8 cellular contexts compared by ENCODE assay signal in the genomic region with DNA sequence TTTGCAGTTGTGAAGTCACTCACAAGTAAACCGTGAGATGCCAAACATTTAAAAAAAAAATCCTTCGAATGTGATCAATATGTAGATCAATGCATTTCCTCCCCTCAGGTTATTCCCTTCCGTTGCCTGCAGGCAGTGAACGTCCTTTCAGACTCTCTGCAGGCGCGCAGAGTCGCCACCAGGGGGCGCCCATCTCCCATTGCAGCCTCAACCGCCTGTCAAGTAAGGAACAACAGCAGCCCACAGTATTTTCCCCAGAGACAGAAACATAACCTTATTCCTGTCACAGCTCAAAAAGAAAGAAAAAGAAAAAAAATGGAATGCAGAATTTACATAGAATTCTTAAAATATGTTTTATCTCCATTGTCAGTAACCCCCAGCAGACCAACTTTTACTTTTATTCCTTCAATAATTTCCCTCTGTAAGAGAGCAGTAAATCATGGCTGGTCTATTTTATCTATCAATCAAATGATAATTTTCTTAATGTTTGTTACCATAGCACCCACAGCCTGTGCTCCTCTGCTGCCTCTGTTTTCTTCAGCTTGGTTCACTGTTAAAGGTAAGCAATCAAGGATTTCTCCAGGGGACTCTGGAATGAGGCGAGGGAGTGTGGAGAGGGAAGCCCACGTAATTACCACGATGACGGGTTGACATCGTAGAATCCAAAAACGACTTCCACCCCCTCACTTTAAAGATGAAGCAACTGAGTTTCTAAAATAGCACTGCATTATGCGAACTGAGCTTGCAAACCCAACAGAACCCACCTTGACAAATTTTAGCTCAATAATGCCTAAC.
A peak's percentile ranks its signal among the peaks of the same experiment; 100 is the strongest.
DNase-seq lines count a peak whose midpoint lies in the region; ATAC-seq, FAIRE-seq and TF ChIP-seq lines count a peak whose summit lies in the region.

No MANE protein-coding gene starts in this region.

- peaks cover 5% of the 10 kb centered on the region for H3K27me3 Mint-ChIP-seq in CD8-positive, alpha-beta T cell (ENCODE audit: low read depth)
- H3K27me3 Mint-ChIP-seq in activated CD8-positive, alpha-beta T cell treated with anti-CD3 and anti-CD28 coated beads, Interleukin-2, amount 10 ng/mL, durations not matched to agents 7 days and 5 days (ENCODE audit: low read depth) = no peaks in the 10 kb centered on the region
- H3K27me3 Mint-ChIP-seq in endothelial cell (ENCODE audit: unreplicated experiment) = peaks cover 3% of the 10 kb centered on the region

- CTCF ChIA-PET in CD8-positive, alpha-beta T cell (lab: Charles Lee) = interaction anchor here (0.5 to 2.0 kb wide), 4 partner anchors 9 to 1575 kb away, joined by 3 to 7 read pairs (median 4); no protein-coding TSS in a partner anchor
- CTCF ChIA-PET in activated CD8-positive, alpha-beta T cell treated with anti-CD3 and anti-CD28 coated beads, Interleukin-2, amount 10 ng/mL, durations not matched to agents 7 days and 5 days (lab: Charles Lee) = interaction anchor here (0.8 to 1.5 kb wide), 4 partner anchors 12 to 950 kb away, joined by 3 to 4 read pairs (median 4); no protein-coding TSS in a partner anchor

- no peak overlapping the region for H3K27ac Mint-ChIP-seq in CD8-positive, alpha-beta T cell
- no peak overlapping the region for H3K27ac Mint-ChIP-seq in activated CD8-positive, alpha-beta T cell treated with anti-CD3 and anti-CD28 coated beads, Interleukin-2, amount 10 ng/mL, durations not matched to agents 7 days and 5 days
- no peak overlapping the region for H3K27ac Mint-ChIP-seq in endothelial cell (ENCODE audit: unreplicated experiment)
- H3K27ac Mint-ChIP-seq in stimulated activated effector memory CD8-positive, alpha-beta T cell treated with anti-CD3 and anti-CD28 coated beads, Interleukin-12 subunit alpha, Interleukin-12 subunit beta, amount 100 ng/mL, for 72 hours = no peak overlapping the region

- no peaks in the 10 kb centered on the region for H3K9me3 Mint-ChIP-seq in CD8-positive, alpha-beta T cell
- no peaks in the 10 kb centered on the region for H3K9me3 Mint-ChIP-seq in activated CD8-positive, alpha-beta T cell treated with anti-CD3 and anti-CD28 coated beads, Interleukin-2, amount 10 ng/mL, durations not matched to agents 7 days and 5 days (ENCODE audit: insufficient read depth)
- no peaks in the 10 kb centered on the region for H3K9me3 Mint-ChIP-seq in endothelial cell (ENCODE audit: unreplicated experiment)
- H3K9me3 Mint-ChIP-seq in stimulated activated effector memory CD8-positive, alpha-beta T cell treated with anti-CD3 and anti-CD28 coated beads, Interleukin-12 subunit alpha, Interleukin-12 subunit beta, amount 100 ng/mL, for 72 hours = no peaks in the 10 kb centered on the region

- H3K36me3 ChIP-seq in CD8-positive, alpha-beta T cell (ENCODE audit: insufficient read depth, low read length) = no peaks in the 10 kb centered on the region

- FAIRE-seq in GM19239 (lab: Jason Lieb, UNC) = no peak

- no peaks in the 10 kb centered on the region for H3K36me3 Mint-ChIP-seq in CD8-positive, alpha-beta T cell
- H3K36me3 Mint-ChIP-seq in activated CD8-positive, alpha-beta T cell treated with anti-CD3 and anti-CD28 coated beads, Interleukin-2, amount 10 ng/mL, durations not matched to agents 7 days and 5 days (ENCODE audit: low read depth) = no peaks in the 10 kb centered on the region
- no peaks in the 10 kb centered on the region for H3K36me3 Mint-ChIP-seq in endothelial cell (ENCODE audit: low read depth, unreplicated experiment)
- H3K36me3 Mint-ChIP-seq in stimulated activated effector memory CD8-positive, alpha-beta T cell treated with anti-CD3 and anti-CD28 coated beads, Interleukin-12 subunit alpha, Interleukin-12 subunit beta, amount 100 ng/mL, for 72 hours = no peaks in the 10 kb centered on the region

- no peaks in the 10 kb centered on the region for H3K27me3 ChIP-seq in CD8-positive, alpha-beta T cell (ENCODE audit: insufficient read depth, low read length)

- no peak overlapping the region for H3K27ac ChIP-seq in CD8-positive, alpha-beta T cell (ENCODE audit: low read depth, low read length)

- no peaks in the 10 kb centered on the region for H3K4me1 Mint-ChIP-seq in CD8-positive, alpha-beta T cell (ENCODE audit: low read depth)
- no peaks in the 10 kb centered on the region for H3K4me1 Mint-ChIP-seq in activated CD8-positive, alpha-beta T cell treated with anti-CD3 and anti-CD28 coated beads, Interleukin-2, amount 10 ng/mL, durations not matched to agents 7 days and 5 days (ENCODE audit: low read depth)
- H3K4me1 Mint-ChIP-seq in endothelial cell (ENCODE audit: unreplicated experiment) = peaks cover 29% of the 10 kb centered on the region
- no peaks in the 10 kb centered on the region for H3K4me1 Mint-ChIP-seq in stimulated activated effector memory CD8-positive, alpha-beta T cell treated with anti-CD3 and anti-CD28 coated beads, Interleukin-12 subunit alpha, Interleukin-12 subunit beta, amount 100 ng/mL, for 72 hours

- no peaks in the 10 kb centered on the region for H3K9me3 ChIP-seq in CD8-positive, alpha-beta T cell (ENCODE audit: low read length)

- no peak overlapping the region for H3K4me3 Mint-ChIP-seq in CD8-positive, alpha-beta T cell
- no peak overlapping the region for H3K4me3 Mint-ChIP-seq in activated CD8-positive, alpha-beta T cell treated with anti-CD3 and anti-CD28 coated beads, Interleukin-2, amount 10 ng/mL, durations not matched to agents 7 days and 5 days
- H3K4me3 Mint-ChIP-seq in endothelial cell (ENCODE audit: unreplicated experiment) = no peak overlapping the region
- no peak overlapping the region for H3K4me3 Mint-ChIP-seq in stimulated activated effector memory CD8-positive, alpha-beta T cell treated with anti-CD3 and anti-CD28 coated beads, Interleukin-12 subunit alpha, Interleukin-12 subunit beta, amount 100 ng/mL, for 72 hours

- H3K4me3 ChIP-seq in CD8-positive, alpha-beta T cell (ENCODE audit: low read depth, low read length) = no peak overlapping the region

- intact Hi-C loops in CD8-positive, alpha-beta T cell (cut with DNase I, micrococcal nuclease) = loop anchor here in 1 of 2 experiments (1.0 kb wide), 1 partner anchor 950 kb away; no protein-coding TSS in a partner anchor

- peak; percentile 92 for TF ChIP-seq CTCF in CD8-positive, alpha-beta T cell (IDR thresholded peaks at IDR 0.05)
- TF ChIP-seq CTCF in endothelial cell (IDR thresholded peaks at IDR 0.05; ENCODE audit: unreplicated experiment) = peak; percentile 99

- no peaks in the 10 kb centered on the region for H3K4me1 ChIP-seq in CD8-positive, alpha-beta T cell (ENCODE audit: insufficient read depth, low read length)

- ATAC-seq in CD8-positive, alpha-beta T cell = peak; percentile 69
- ATAC-seq in HG03175 (IDR thresholded peaks at IDR 0.05; ENCODE audit: unreplicated experiment) = peak; percentile 97
- peak; percentile 84 for ATAC-seq in activated CD8-positive, alpha-beta T cell treated with anti-CD3 and anti-CD28 coated beads, Interleukin-2, amount 10 ng/mL, durations not matched to agents 7 days and 5 days
- ATAC-seq in stimulated activated effector memory CD8-positive, alpha-beta T cell treated with anti-CD3 and anti-CD28 coated beads, Interleukin-12 subunit alpha, Interleukin-12 subunit beta, amount 100 ng/mL, for 72 hours = peak; percentile 58

- POLR2A ChIA-PET in CD8-positive, alpha-beta T cell (lab: Charles Lee) = no interaction called here
- POLR2A ChIA-PET in activated CD8-positive, alpha-beta T cell treated with anti-CD3 and anti-CD28 coated beads, Interleukin-2, amount 10 ng/mL, durations not matched to agents 7 days and 5 days (lab: Charles Lee) = no interaction called here

- DNase-seq in CD8-positive, alpha-beta T cell = peak in 5 of 7 experiments; percentile 23 to 65 (median 44)
- peak; percentile 32 for DNase-seq in GM19239 (ENCODE audit: insufficient read length, low spot score)
- DNase-seq in NCI-H345 (lab: John Stamatoyannopoulos, UW) = peak; percentile 81
- DNase-seq in activated CD8-positive, alpha-beta T cell treated with anti-CD3 and anti-CD28 coated beads, Interleukin-2, amount 10 ng/mL, durations not matched to agents 7 days and 5 days = peak; percentile 68
- DNase-seq in endothelial cell (ENCODE audit: low spot score) = peak; percentile 81
- DNase-seq in myocyte (ENCODE audit: low read depth) = peak; percentile 52
- DNase-seq in stimulated activated effector memory CD8-positive, alpha-beta T cell treated with anti-CD3 and anti-CD28 coated beads, Interleukin-12 subunit alpha, Interleukin-12 subunit beta, amount 100 ng/mL, for 72 hours (ENCODE audit: low spot score in 2 of 2) = peak; percentile 27 to 53
